ENCODE assay signal across 8 cellular contexts in genomic region chr10:104254493-104255243, GRCh38. TPM values are rescaled to one million over a fixed set of nuclear protein-coding genes. Genes with fewer than 3 reads are reported as not detected.
A peak's percentile ranks its signal among the peaks of the same experiment; 100 is the strongest.
DNase-seq lines count a peak whose midpoint lies in the region; ATAC-seq and TF ChIP-seq lines count a peak whose summit lies in the region.

TSS of gene GSTO1 (plus strand) at chr10:104254892. CDS start at chr10:104254929, 37 bp downstream.

- no peak for DNase-seq in AG04449 (ENCODE audit: low read depth, low spot score)
- DNase-seq in activated T-cell treated with anti-CD3 and anti-CD28 coated beads, Interleukin-2, amount 50 U/mL, for 4 hours: peak; percentile 34
- DNase-seq in mucosa of descending colon: peak; percentile 84 to 90 (median 85)
- peak; percentile 44 for DNase-seq in stromal cell of bone marrow (ENCODE audit: low read depth)

- H3K27me3 ChIP-seq in OCI-LY3 (ENCODE audit: low read depth, low read length) (peaks cover 3% of the 10 kb centered on the region; the same call in 1 of the 2 replicates), esophagus (ENCODE audit: control insufficient read depth in 1 of 2, insufficient read depth in 2 of 2, low read length in 2 of 2) (no peaks in the 10 kb centered on the region)

- H3K4me2 ChIP-seq in OCI-LY3 (ENCODE audit: low read length): peak within 1 kb of the TSS; percentile 84

- intact Hi-C loops in mucosa of descending colon (cut with DNase I, micrococcal nuclease): no loop called here

- ATAC-seq in GM18868 (IDR thresholded peaks at IDR 0.05; ENCODE audit: unreplicated experiment) (peak; percentile 78), HG03095 (IDR thresholded peaks at IDR 0.05; ENCODE audit: unreplicated experiment) (peak; percentile 83), mucosa of descending colon (peak; percentile 90)
- ATAC-seq in activated T-cell treated with anti-CD3 and anti-CD28 coated beads, Interleukin-2, amount 50 U/mL, for 4 hours: peak; percentile 70 to 73

- no peaks in the 10 kb centered on the region for H3K27me3 Mint-ChIP-seq in activated T-cell treated with anti-CD3 and anti-CD28 coated beads, Interleukin-2, amount 50 U/mL, for 4 hours (ENCODE audit: low read depth)

- H3K79me2 ChIP-seq in OCI-LY3 (ENCODE audit: low read length): peaks cover 30% of the 10 kb centered on the region

- H3K9ac ChIP-seq in OCI-LY3 (ENCODE audit: low read length): peak within 1 kb of the TSS; percentile 90

- peak within 1 kb of the TSS; percentile 95 for H3K4me3 Mint-ChIP-seq in activated T-cell treated with anti-CD3 and anti-CD28 coated beads, Interleukin-2, amount 50 U/mL, for 4 hours

- H3K9me3 ChIP-seq in OCI-LY3 (ENCODE audit: insufficient read depth, low read length) (no peaks in the 10 kb centered on the region), esophagus (ENCODE audit: control insufficient read depth in 2 of 2, insufficient read depth in 1 of 2, low read depth in 1 of 2, low read length in 1 of 2) (no peaks in the 10 kb centered on the region), mucosa of descending colon (no peaks in the 10 kb centered on the region)

- CTCF ChIA-PET in AG04449 (lab: Yijun Ruan, JAX): interaction anchor here (0.8 to 5.2 kb wide), 8 partner anchors 8 to 367 kb away, joined by 3 to 29 read pairs (median 4); partner anchors contain the start of genes CFAP43 and CFAP58

- H3K4me3 ChIP-seq in AG04449 (ENCODE audit: low read depth, low read length): peak within 1 kb of the TSS; percentile 81
- peak within 1 kb of the TSS; percentile 99 for H3K4me3 ChIP-seq in OCI-LY3 (ENCODE audit: low read length)
- peak within 1 kb of the TSS; percentile 81 to 92 for H3K4me3 ChIP-seq in esophagus (ENCODE audit: low read depth in 1 of 2, low read length in 2 of 2)
- peak within 1 kb of the TSS; percentile 92 for H3K4me3 ChIP-seq in mucosa of descending colon

- H3K4me1 Mint-ChIP-seq in activated T-cell treated with anti-CD3 and anti-CD28 coated beads, Interleukin-2, amount 50 U/mL, for 4 hours (ENCODE audit: low read depth): peaks cover 49% of the 10 kb centered on the region

- POLR2A ChIA-PET in AG04449 (lab: Yijun Ruan, JAX): interaction anchor here (0.6 to 2.4 kb wide), 8 partner anchors 12 to 379 kb away, joined by 3 to 14 read pairs (median 3); partner anchors contain the start of genes GSTO2 and SFR1

- 1% methylated on average over 34 to 63 of the region's 63 CpGs for WGBS in esophagus, 2 donors

- peak within 1 kb of the TSS; percentile 54 for H3K27ac ChIP-seq in OCI-LY3 (ENCODE audit: low read length)
- H3K27ac ChIP-seq in esophagus (ENCODE audit: low read depth in 2 of 2, low read length in 1 of 2): peak within 1 kb of the TSS; percentile 90 to 95

- peak; percentile 3 for TF ChIP-seq CTCF in AG04449 (IDR thresholded peaks at IDR 0.05; ENCODE audit: insufficient read depth, low read length, missing control alignments)
- no peak for TF ChIP-seq CTCF in OCI-LY3 (IDR thresholded peaks at IDR 0.05; ENCODE audit: low read depth, low read length)
- TF ChIP-seq CTCF in mucosa of descending colon (IDR thresholded peaks at IDR 0.05): no peak

- H3K36me3 ChIP-seq in OCI-LY3 (replicated peaks; ENCODE audit: low read depth, low read length) (peaks cover 7% of the 10 kb centered on the region), esophagus (ENCODE audit: control insufficient read depth in 2 of 2, insufficient read depth in 2 of 2, low read length in 1 of 2) (peaks cover 0 to 3% of the 10 kb centered on the region in 2 donors), mucosa of descending colon (ENCODE audit: low read depth) (no peaks in the 10 kb centered on the region)

- peaks cover 11% of the 10 kb centered on the region for H3K4me1 ChIP-seq in OCI-LY3 (ENCODE audit: low read length)
- H3K4me1 ChIP-seq in esophagus (ENCODE audit: control insufficient read depth in 2 of 2, insufficient read depth in 2 of 2, low read length in 1 of 2): no peaks in the 10 kb centered on the region
- H3K4me1 ChIP-seq in mucosa of descending colon (ENCODE audit: low read depth): peaks cover 30% of the 10 kb centered on the region

- H4K20me1 ChIP-seq in OCI-LY3 (ENCODE audit: insufficient read depth, low read length): no peaks in the 10 kb centered on the region

- H2AFZ ChIP-seq in OCI-LY3 (ENCODE audit: low read depth, low read length): peak within 1 kb of the TSS; percentile 72

- H3K36me3 Mint-ChIP-seq in activated T-cell treated with anti-CD3 and anti-CD28 coated beads, Interleukin-2, amount 50 U/mL, for 4 hours (ENCODE audit: insufficient read depth): peaks cover 19% of the 10 kb centered on the region

- no peaks in the 10 kb centered on the region for H3K9me3 Mint-ChIP-seq in activated T-cell treated with anti-CD3 and anti-CD28 coated beads, Interleukin-2, amount 50 U/mL, for 4 hours

RNA-seq across cellular contexts. Expression of gene GSTO1, which starts in this region (rescaled TPM):
- 100 to 1,000 TPM in 1 of 3 donors, 10 to 100 TPM in 2; 74.8 to 115 (median 94.5) TPM for total RNA-seq in activated T-cell treated with anti-CD3 and anti-CD28 coated beads, Interleukin-2, amount 50 U/mL, for 4 hours
- polyA plus RNA-seq in esophagus: 10 to 100 TPM; 57.4 to 63.1 TPM
- 10 to 100 TPM; 60.1 to 73.9 (median 62.9) TPM for total RNA-seq in mucosa of descending colon
